In the genomic region with DNA sequence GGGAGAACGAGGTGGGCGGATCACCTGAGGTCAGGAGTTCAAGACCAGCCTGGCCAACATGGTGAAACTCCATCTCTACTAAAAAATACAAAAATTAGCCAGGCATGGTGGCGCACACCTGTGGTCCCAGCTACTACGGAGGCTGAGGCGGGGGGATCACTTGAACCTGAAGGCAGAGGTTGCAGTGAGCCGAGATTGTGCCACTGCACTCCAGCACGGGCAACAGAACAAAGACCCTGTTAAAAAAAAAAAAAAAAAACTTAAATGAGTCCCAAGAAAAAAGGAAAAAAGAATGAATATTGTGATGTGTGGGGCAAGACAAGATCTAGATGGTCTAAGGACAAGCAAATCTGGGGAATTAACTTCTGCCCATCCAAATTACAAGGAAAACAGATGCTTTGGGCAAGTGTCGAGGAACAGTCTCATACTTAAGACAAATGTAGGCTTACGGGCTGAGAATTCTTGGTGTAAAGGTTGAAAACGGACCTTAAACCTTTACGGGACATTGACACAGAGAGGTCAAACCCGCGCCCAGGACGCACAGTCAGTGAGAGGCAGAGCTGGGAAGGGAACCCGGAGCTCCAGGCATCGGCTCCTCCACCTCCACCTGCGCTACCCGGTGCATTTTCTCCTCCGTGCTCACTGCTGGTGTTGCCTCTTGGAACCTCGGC, we compare ENCODE assay signal across 8 cellular contexts. TPM values are rescaled to one million over a fixed set of nuclear protein-coding genes. Genes with fewer than 3 reads are reported as not detected.
DNase-seq lines count a peak whose midpoint lies in the region; ATAC-seq and TF ChIP-seq lines count a peak whose summit lies in the region.

No MANE protein-coding gene starts in this region.

- POLR2A ChIA-PET in activated CD4-positive, alpha-beta T cell treated with anti-CD3 and anti-CD28 coated beads for 36 hours (lab: Charles Lee) = interaction anchor here (0.7 kb wide), 1 partner anchor 15 kb away, joined by 3 read pairs; a partner anchor contains a TSS

- peak overlapping the region; percentile 98 for H3K4me3 ChIP-seq in effector memory CD4-positive, alpha-beta T cell (ENCODE audit: insufficient read depth, low read depth, low read length, poor library complexity, severe bottlenecking)

- H3K27me3 Mint-ChIP-seq in activated CD4-positive, alpha-beta T cell treated with anti-CD3 and anti-CD28 coated beads for 36 hours = peaks cover 2% of the 10 kb centered on the region
- H3K27me3 Mint-ChIP-seq in neural crest cell (ENCODE audit: low read depth) = peaks cover 3% of the 10 kb centered on the region

- H3K4me3 Mint-ChIP-seq in activated CD4-positive, alpha-beta T cell treated with anti-CD3 and anti-CD28 coated beads for 36 hours = peak overlapping the region; percentile 86
- peak overlapping the region; percentile 88 for H3K4me3 Mint-ChIP-seq in neural crest cell

- CTCF ChIA-PET in activated CD4-positive, alpha-beta T cell treated with anti-CD3 and anti-CD28 coated beads for 36 hours (lab: Charles Lee) = no interaction called here

- H3K27ac Mint-ChIP-seq in activated CD4-positive, alpha-beta T cell treated with anti-CD3 and anti-CD28 coated beads for 36 hours = no peak overlapping the region
- H3K27ac Mint-ChIP-seq in neural crest cell (ENCODE audit: unreplicated experiment) = no peak overlapping the region

- peak overlapping the region; percentile 62 for H3K27ac ChIP-seq in KOPT-K1 (ENCODE audit: low read depth, low read length, poor library complexity, severe bottlenecking)
- peak overlapping the region; percentile 96 for H3K27ac ChIP-seq in effector memory CD4-positive, alpha-beta T cell (ENCODE audit: insufficient read depth, low read length, poor library complexity, severe bottlenecking)

- no peak for TF ChIP-seq CTCF in neural crest cell (conservative IDR thresholded peaks at IDR 0.05)

- H3K4me1 Mint-ChIP-seq in activated CD4-positive, alpha-beta T cell treated with anti-CD3 and anti-CD28 coated beads for 36 hours = peaks cover 22% of the 10 kb centered on the region
- H3K4me1 Mint-ChIP-seq in neural crest cell = peaks cover 27% of the 10 kb centered on the region

- no peaks in the 10 kb centered on the region for H3K9me3 ChIP-seq in KOPT-K1 (ENCODE audit: insufficient read depth, low read length, poor library complexity, severe bottlenecking)
- H3K9me3 ChIP-seq in effector memory CD4-positive, alpha-beta T cell (ENCODE audit: control insufficient read depth, low read length) = no peaks in the 10 kb centered on the region

- peaks cover 15% of the 10 kb centered on the region for H3K4me1 ChIP-seq in effector memory CD4-positive, alpha-beta T cell (ENCODE audit: control insufficient read depth, insufficient read depth, low read length, poor library complexity, severe bottlenecking)

- H3K36me3 ChIP-seq in KOPT-K1 (ENCODE audit: insufficient read depth, low read length) = peaks cover 22% of the 10 kb centered on the region; the same call in 1 of the 2 replicates
- H3K36me3 ChIP-seq in effector memory CD4-positive, alpha-beta T cell (ENCODE audit: control insufficient read depth, insufficient read depth, low read length) = peaks cover 8% of the 10 kb centered on the region

- H3K36me3 Mint-ChIP-seq in activated CD4-positive, alpha-beta T cell treated with anti-CD3 and anti-CD28 coated beads for 36 hours (ENCODE audit: low read depth) = peaks cover 8% of the 10 kb centered on the region
- no peaks in the 10 kb centered on the region for H3K36me3 Mint-ChIP-seq in neural crest cell (ENCODE audit: low read depth)

- H3K27me3 ChIP-seq in effector memory CD4-positive, alpha-beta T cell (replicated peaks; ENCODE audit: control insufficient read depth, insufficient read depth, low read length, poor library complexity, severe bottlenecking) = no peaks in the 10 kb centered on the region

- no peaks in the 10 kb centered on the region for H3K9me3 Mint-ChIP-seq in activated CD4-positive, alpha-beta T cell treated with anti-CD3 and anti-CD28 coated beads for 36 hours (ENCODE audit: low read depth)
- no peaks in the 10 kb centered on the region for H3K9me3 Mint-ChIP-seq in neural crest cell

- peak; percentile 17 for ATAC-seq in activated CD4-positive, alpha-beta T cell treated with anti-CD3 and anti-CD28 coated beads for 36 hours
- no peak for ATAC-seq in GM19324 (IDR thresholded peaks at IDR 0.05; ENCODE audit: low FRiP score, unreplicated experiment)

- intact Hi-C loops in activated CD4-positive, alpha-beta T cell treated with anti-CD3 and anti-CD28 coated beads for 36 hours (cut with DNase I, micrococcal nuclease) = loop anchor here (1.0 to 2.0 kb wide), 13 partner anchors 9 to 188 kb away; a partner anchor contains a TSS

- no peak for DNase-seq in activated CD4-positive, alpha-beta T cell treated with anti-CD3 and anti-CD28 coated beads for 36 hours
- no peak for DNase-seq in activated CD4-positive, alpha-beta T cell treated with anti-CD3 and anti-CD28 coated beads for 48 hours
- DNase-seq in effector memory CD4-positive, alpha-beta T cell = no peak
- no peak for DNase-seq in neural crest cell (ENCODE audit: low read depth, low spot score)
- no peak for DNase-seq in medulla oblongata (ENCODE audit: extremely low spot score)
- DNase-seq in SKM-1 (lab: John Stamatoyannopoulos, UW; ENCODE audit: unreplicated experiment) = no peak

RNA-seq across cellular contexts. Expression of a gene that starts 0.7 kb away (rescaled TPM):
- total RNA-seq in activated CD4-positive, alpha-beta T cell treated with anti-CD3 and anti-CD28 coated beads for 36 hours = 1 to 10 TPM; 4.7 to 7.5 TPM
- total RNA-seq in neural crest cell = 17.5 and 18.8 TPM in 2 replicates

RNA-seq across cellular contexts. Expression of a gene that starts 9.9 kb away (rescaled TPM):
- 1 to 10 TPM; 4.2 to 4.7 TPM for total RNA-seq in activated CD4-positive, alpha-beta T cell treated with anti-CD3 and anti-CD28 coated beads for 36 hours
- total RNA-seq in neural crest cell = 16.5 and 18.6 TPM in 2 replicates

RNA-seq across cellular contexts. Expression of a gene that starts 14.8 kb away (rescaled TPM):
- total RNA-seq in activated CD4-positive, alpha-beta T cell treated with anti-CD3 and anti-CD28 coated beads for 36 hours = 1 to 10 TPM; 5.8 to 7.5 TPM
- total RNA-seq in neural crest cell = 11.9 and 14.8 TPM in 2 replicates

RNA-seq across cellular contexts. Expression of a gene that starts 26.3 kb away (rescaled TPM):
- 1 to 10 TPM; 3.3 to 4.4 TPM for total RNA-seq in activated CD4-positive, alpha-beta T cell treated with anti-CD3 and anti-CD28 coated beads for 36 hours
- total RNA-seq in neural crest cell = 0.28 and 0.52 TPM in 2 replicates

RNA-seq across cellular contexts. Expression of a gene that starts 45.6 kb away (rescaled TPM):
- 10 to 100 TPM in 1 of 2 experiments, 1 to 10 TPM in 1; 8.9 to 19.5 TPM for total RNA-seq in activated CD4-positive, alpha-beta T cell treated with anti-CD3 and anti-CD28 coated beads for 36 hours
- total RNA-seq in neural crest cell = 16.2 and 17.5 TPM in 2 replicates
